In the genomic region with DNA sequence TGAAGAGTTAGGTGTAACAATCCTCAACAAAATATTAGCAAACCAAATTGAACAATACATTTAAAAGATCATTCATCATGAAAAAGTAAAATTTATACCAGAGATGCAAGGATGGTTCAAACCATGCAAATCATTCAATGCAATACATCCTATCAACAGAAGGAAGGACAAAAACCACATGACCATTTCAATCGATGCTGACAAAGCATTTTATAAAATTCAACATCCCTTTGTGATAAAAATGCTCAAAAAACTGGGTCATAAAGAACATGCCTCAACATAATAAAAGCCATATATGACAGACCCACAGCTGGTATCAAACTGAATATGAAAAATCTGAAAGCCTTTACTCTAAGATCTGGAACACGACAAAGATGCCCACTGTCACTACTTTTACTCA, we compare ENCODE assay signal across 21 cellular contexts.
DNase-seq lines count a peak whose midpoint lies in the region; ATAC-seq, FAIRE-seq and TF ChIP-seq lines count a peak whose summit lies in the region.
"Had no signal": no experiment of that assay in that cellular context is flagged by ENCODE, and none has a peak within 500 bp of the region (broad histone marks: within the 10 kb centered on the region; RNA-seq: fewer than 3 reads in every experiment).

No MANE protein-coding gene starts in this region.

- H4K91ac ChIP-seq in IMR-90 (ENCODE audit: insufficient read depth, low read depth, low read length) (no peak overlapping the region), H1 (replicated peaks; ENCODE audit: insufficient read length, low read length) (no peak overlapping the region)

- no peak overlapping the region for H3K4ac ChIP-seq in IMR-90 (ENCODE audit: low read depth, low read length)
- no peak overlapping the region for H3K4ac ChIP-seq in H1 (replicated peaks; ENCODE audit: insufficient read length, low read depth, low read length)

- H3K23me2 ChIP-seq in H1 (ENCODE audit: low read depth, low read length), result no peaks in the 10 kb centered on the region

- H2BK15ac ChIP-seq in IMR-90 (ENCODE audit: low read depth, low read length) (no peak overlapping the region), H1 (ENCODE audit: low read length) (no peak overlapping the region)

- no peak overlapping the region for H2BK12ac ChIP-seq in H1 (ENCODE audit: low read depth, low read length)

- H2BK5ac ChIP-seq in IMR-90 (ENCODE audit: low read depth, low read length, poor library complexity, severe bottlenecking) (no peak overlapping the region), H1 (ENCODE audit: low read depth, low read length) (no peak overlapping the region)

- 9% methylated on average over 2 of the region's 2 CpGs for WGBS in A549 (ENCODE audit: missing lambda C conversion rate)
- 17% methylated on average over 1 of the region's 2 CpGs; no CpG with 5 or more reads in 1 of the 2 experiments for WGBS in IMR-90 (ENCODE audit: extremely low coverage in 2 of 2, insufficient read length in 1 of 2), 2 experiments
- WGBS in H1 (ENCODE audit: extremely low coverage in 1 of 2, insufficient coverage in 1 of 2, insufficient read length in 1 of 2, insufficient replicate concordance in 2 of 2, low coverage in 1 of 2, low lambda C conversion rate in 2 of 2, missing lambda C conversion rate in 1 of 2), 2 experiments, result 92% methylated on average over 2 of the region's 2 CpGs; no CpG with 5 or more reads in 1 of the 2 experiments
- 79 to 80% methylated on average over 2 of the region's 2 CpGs for WGBS in transverse colon (ENCODE audit: low coverage in 1 of 2), 2 donors

- no peak overlapping the region for H2AK9ac ChIP-seq in IMR-90 (replicated peaks; ENCODE audit: low read depth, low read length, poor library complexity)

- H3K18ac ChIP-seq in IMR-90 (ENCODE audit: low read depth, low read length) (no peak overlapping the region), H1 (ENCODE audit: extremely low read depth, low read length) (no peak overlapping the region)

- H3K27me3 Mint-ChIP-seq in immature natural killer cell (ENCODE audit: low read depth in 3 of 3), result peaks cover 0 to 2% (median 2%) of the 10 kb centered on the region in 3 donors
- H3K27me3 Mint-ChIP-seq: B cell; CD4-positive, alpha-beta T cell had no signal

- H3K9me3 ChIP-seq in A549, result no peaks in the 10 kb centered on the region
- peaks cover 6% of the 10 kb centered on the region; the same call in 1 of the 2 replicates for H3K9me3 ChIP-seq in IMR-90 (ENCODE audit: control insufficient read depth, insufficient read depth, low read length)
- H3K9me3 ChIP-seq in H1 (ENCODE audit: insufficient read depth in 2 of 2, low read depth in 1 of 2, low read length in 1 of 2), result no peaks in the 10 kb centered on the region
- H3K9me3 ChIP-seq in transverse colon, result no peaks in the 10 kb centered on the region
- H3K9me3 ChIP-seq: Caco-2 had no signal

- no TSS peak for BruUV-seq in IMR-90 (replicated peaks; lab: Mats Ljungman, UMichigan)

- H2BK20ac ChIP-seq in IMR-90 (ENCODE audit: low read depth, low read length), result no peak overlapping the region
- no peak overlapping the region for H2BK20ac ChIP-seq in H1 (ENCODE audit: low read length)

- no peak overlapping the region for H3K27ac Mint-ChIP-seq in immature natural killer cell
- H3K27ac Mint-ChIP-seq: B cell; CD4-positive, alpha-beta T cell; CD8-positive, alpha-beta T cell had no signal

- no peak for TF ChIP-seq POLR2A in A549 (IDR thresholded peaks at IDR 0.05; ENCODE audit: low read length)
- TF ChIP-seq POLR2A in IMR-90 (IDR thresholded peaks at IDR 0.05; ENCODE audit: low read depth, low read length), result no peak
- TF ChIP-seq POLR2A in H1 (IDR thresholded peaks at IDR 0.05; ENCODE audit: control extremely low read depth in 1 of 2, low read depth in 2 of 2, low read length in 2 of 2), result no peak
- no peak for TF ChIP-seq POLR2A in transverse colon (IDR thresholded peaks at IDR 0.05)

- intact Hi-C loops in IMR-90 (cut with micrococcal nuclease) (no loop called here), transverse colon (cut with DNase I; ENCODE audit: low total_unique reads) (no loop called here)

- no peak overlapping the region for H3K4me3 ChIP-seq in A549
- H3K4me3 ChIP-seq in IMR-90 (ENCODE audit: insufficient read depth, low read depth, low read length), result no peak overlapping the region
- no peak overlapping the region for H3K4me3 ChIP-seq in H1 (ENCODE audit: extremely low read depth in 1 of 4, insufficient read depth in 2 of 4, low read depth in 3 of 4, low read length in 4 of 4)
- H3K4me3 ChIP-seq in transverse colon, result no peak overlapping the region
- H3K4me3 ChIP-seq: BLaER1 treated with 17β-estradiol and CSF1 and Interleukin-3, amounts not matched to agents 10 nM and 100 nM had no signal

- CTCF ChIA-PET in A549 (lab: Yijun Ruan, JAX), result no interaction called here
- CTCF ChIA-PET in IMR-90 (lab: Yijun Ruan, JAX), result no interaction called here
- CTCF ChIA-PET in H1 (lab: Charles Lee; ENCODE audit: partially characterized antibody), result no interaction called here

- H3K56ac ChIP-seq in IMR-90 (ENCODE audit: extremely low read depth, insufficient read depth, low read length), result no peak overlapping the region
- no peak overlapping the region for H3K56ac ChIP-seq in H1 (replicated peaks; ENCODE audit: insufficient read length, low read depth, low read length)

- H3K4me1 Mint-ChIP-seq in immature natural killer cell, result no peaks in the 10 kb centered on the region
- H3K4me1 Mint-ChIP-seq: B cell had no signal

- H3K27me3 ChIP-seq in IMR-90 (ENCODE audit: control insufficient read depth, insufficient read depth, low read length), result no peaks in the 10 kb centered on the region
- no peaks in the 10 kb centered on the region for H3K27me3 ChIP-seq in H1 (replicated peaks in 1 of 4; ENCODE audit: control insufficient read depth in 3 of 4, extremely low read depth in 1 of 4, insufficient read depth in 3 of 4, low read length in 3 of 4)
- H3K27me3 ChIP-seq in transverse colon, result no peaks in the 10 kb centered on the region
- H3K27me3 ChIP-seq: BLaER1 treated with 17β-estradiol and CSF1 and Interleukin-3, amounts not matched to agents 10 nM and 100 nM had no signal

- H3K9me3 Mint-ChIP-seq in immature natural killer cell, result peaks cover 15 to 60% (median 30%) of the 10 kb centered on the region in 6 donors

- H3K14ac ChIP-seq in IMR-90 (replicated peaks; ENCODE audit: low read depth, low read length), result no peak overlapping the region
- H3K14ac ChIP-seq in H1 (ENCODE audit: insufficient read length), result no peak overlapping the region

- no peaks in the 10 kb centered on the region for H3K9me1 ChIP-seq in IMR-90 (ENCODE audit: insufficient read depth, low read length)

- no peak overlapping the region for H2AK5ac ChIP-seq in IMR-90 (ENCODE audit: low read depth, low read length)
- no peak overlapping the region for H2AK5ac ChIP-seq in H1 (ENCODE audit: low read depth, low read length)

- no peaks in the 10 kb centered on the region for H3K36me3 ChIP-seq in IMR-90 (ENCODE audit: control insufficient read depth, insufficient read depth, low read length)
- H3K36me3 ChIP-seq in H1 (ENCODE audit: control insufficient read depth in 2 of 4, insufficient read depth in 4 of 4, low read length in 3 of 4), result no peaks in the 10 kb centered on the region
- no peaks in the 10 kb centered on the region for H3K36me3 ChIP-seq in transverse colon
- H3K36me3 ChIP-seq: BLaER1 treated with 17β-estradiol and CSF1 and Interleukin-3, amounts not matched to agents 10 nM and 100 nM had no signal

- H3K79me2 ChIP-seq in H1 (ENCODE audit: control insufficient read depth in 1 of 2, insufficient read depth in 2 of 2, low read length in 2 of 2), result no peaks in the 10 kb centered on the region

- no peak for TF ChIP-seq EP300 in A549 (IDR thresholded peaks at IDR 0.05)
- no peak for TF ChIP-seq EP300 in H1 (IDR thresholded peaks at IDR 0.05; ENCODE audit: borderline replicate concordance in 1 of 2, low read depth in 2 of 2, low read length in 2 of 2)
- TF ChIP-seq EP300 in transverse colon (IDR thresholded peaks at IDR 0.05; ENCODE audit: low read depth), result no peak

- FAIRE-seq in A549 (lab: Jason Lieb, UNC) (no peak), H1 (lab: Jason Lieb, UNC) (no peak)
- FAIRE-seq: A204.1, D721Med, G401.6, GM12891, GM19239 had no signal

- H3K23ac ChIP-seq in IMR-90 (ENCODE audit: low read depth, low read length), result no peak overlapping the region
- H3K23ac ChIP-seq in H1 (ENCODE audit: insufficient read length), result no peak overlapping the region

- H4K5ac ChIP-seq in IMR-90 (ENCODE audit: low read depth, low read length), result no peak overlapping the region
- no peak overlapping the region for H4K5ac ChIP-seq in H1 (ENCODE audit: insufficient read length, low read depth, low read length)

- H3K36me3 Mint-ChIP-seq in immature natural killer cell, result no peaks in the 10 kb centered on the region
- H3K36me3 Mint-ChIP-seq: CD8-positive, alpha-beta T cell had no signal

- H3K79me1 ChIP-seq in IMR-90 (ENCODE audit: low read depth in 1 of 2, low read length in 2 of 2), result no peaks in the 10 kb centered on the region
- no peaks in the 10 kb centered on the region for H3K79me1 ChIP-seq in H1 (ENCODE audit: low read depth, low read length)

- TF ChIP-seq RAD21 in A549 (conservative IDR thresholded peaks at IDR 0.05 in 1 of 2, IDR thresholded peaks at IDR 0.05 in 1 of 2), result no peak
- TF ChIP-seq RAD21 in IMR-90 (IDR thresholded peaks at IDR 0.05; ENCODE audit: low read length), result no peak
- no peak for TF ChIP-seq RAD21 in H1 (IDR thresholded peaks at IDR 0.05 in 1 of 2, conservative IDR thresholded peaks at IDR 0.05 in 1 of 2; ENCODE audit: low read depth in 2 of 2, low read length in 2 of 2)

- H4K20me1 ChIP-seq in IMR-90 (ENCODE audit: insufficient read depth, low read length), result no peaks in the 10 kb centered on the region
- no peaks in the 10 kb centered on the region for H4K20me1 ChIP-seq in H1 (replicated peaks in 1 of 2; ENCODE audit: control insufficient read depth in 1 of 2, insufficient read depth in 2 of 2, low read length in 2 of 2)
- H4K20me1 ChIP-seq: BLaER1 treated with 17β-estradiol and CSF1 and Interleukin-3, amounts not matched to agents 10 nM and 100 nM had no signal

- H3K4me3 Mint-ChIP-seq in immature natural killer cell, result no peak overlapping the region
- H3K4me3 Mint-ChIP-seq: B cell; CD4-positive, alpha-beta T cell; CD8-positive, alpha-beta T cell had no signal

- H3K27ac ChIP-seq in A549 (no peak overlapping the region), IMR-90 (ENCODE audit: insufficient read depth, low read length) (no peak overlapping the region), H1 (ENCODE audit: low read depth, low read length) (no peak overlapping the region), transverse colon (no peak overlapping the region)
- H3K27ac ChIP-seq: BLaER1 treated with 17β-estradiol and CSF1 and Interleukin-3, amounts not matched to agents 10 nM and 100 nM; C4-2B had no signal

- H3K4me1 ChIP-seq in A549, result no peaks in the 10 kb centered on the region
- H3K4me1 ChIP-seq in IMR-90 (ENCODE audit: control insufficient read depth, insufficient read depth, low read length), result no peaks in the 10 kb centered on the region
- no peaks in the 10 kb centered on the region for H3K4me1 ChIP-seq in H1 (replicated peaks in 1 of 4; ENCODE audit: control insufficient read depth in 3 of 4, insufficient read depth in 4 of 4, low read length in 3 of 4)
- H3K4me1 ChIP-seq in transverse colon, result no peaks in the 10 kb centered on the region
- H3K4me1 ChIP-seq: BLaER1 treated with 17β-estradiol and CSF1 and Interleukin-3, amounts not matched to agents 10 nM and 100 nM; Caco-2 had no signal

- H2BK120ac ChIP-seq in IMR-90 (ENCODE audit: low read depth, low read length) (no peak overlapping the region), H1 (replicated peaks; ENCODE audit: low read depth, low read length) (no peak overlapping the region)

- POLR2A ChIA-PET in A549 (lab: Yijun Ruan, JAX) (no interaction called here), IMR-90 (lab: Charles Lee; ENCODE audit: unreplicated experiment) (no interaction called here), H1 (lab: Charles Lee; ENCODE audit: partially characterized antibody) (no interaction called here)

- TF ChIP-seq CTCF in A549 (IDR thresholded peaks at IDR 0.05), result no peak
- no peak for TF ChIP-seq CTCF in IMR-90 (conservative IDR thresholded peaks at IDR 0.05; ENCODE audit: low read depth, low read length)
- TF ChIP-seq CTCF in H1 (IDR thresholded peaks at IDR 0.05; ENCODE audit: control extremely low read depth in 1 of 3, insufficient read depth in 1 of 3, low read depth in 1 of 3, low read length in 3 of 3), result no peak
- TF ChIP-seq CTCF in transverse colon (IDR thresholded peaks at IDR 0.05), result no peak

- H4K8ac ChIP-seq in IMR-90 (ENCODE audit: low read depth in 2 of 2, low read length in 2 of 2) (no peak overlapping the region), H1 (ENCODE audit: extremely low read depth, insufficient read depth, low read length) (no peak overlapping the region)

- H2AFZ ChIP-seq in IMR-90 (replicated peaks; ENCODE audit: low read length, poor library complexity), result no peak overlapping the region
- H2AFZ ChIP-seq in H1 (ENCODE audit: low read length), result no peak overlapping the region

- H3K9ac ChIP-seq in IMR-90 (ENCODE audit: low read depth, low read length) (no peak overlapping the region), H1 (replicated peaks in 1 of 4; ENCODE audit: extremely low read depth in 1 of 4, low read depth in 3 of 4, low read length in 3 of 4) (no peak overlapping the region)
- H3K9ac ChIP-seq: BLaER1 treated with 17β-estradiol and CSF1 and Interleukin-3, amounts not matched to agents 10 nM and 100 nM had no signal

- DNase-seq in A549 (ENCODE audit: low read depth in 1 of 2, low spot score in 1 of 2) (no peak), IMR-90 (no peak), H1 (ENCODE audit: low read depth in 1 of 2, low spot score in 2 of 2) (no peak), transverse colon (no peak), immature natural killer cell (no peak)
- DNase-seq: 8988T; AML-193; Caco-2; Calu3; CD4-positive, alpha-beta T cell; CD8-positive, alpha-beta T cell; DMS79 treated with DMSO at 0.1 percent for 48 hours; GF-D8 had no signal

- dilution Hi-C loops in IMR-90 (cut with HindIII; ENCODE audit: low sequenced_read_pairs, unreplicated experiment), result no loop called here

- in situ Hi-C loops in IMR-90 (cut with MboI; ENCODE audit: low sequenced_read_pairs), result no loop called here
- in situ Hi-C loops in transverse colon (cut with MboI; ENCODE audit: low pct_ligation_motif_present in 1 of 4, low pct_unique_long_range_greater_than_20kb in 1 of 4, low sequenced_read_pairs in 3 of 4), result no loop called here

- ATAC-seq in A549 (no peak), IMR-90 (ENCODE audit: low read depth) (no peak)
- ATAC-seq: CD8-positive, alpha-beta T cell had no signal

- H3K4me2 ChIP-seq in A549 (no peak overlapping the region), IMR-90 (ENCODE audit: low read depth, low read length) (no peak overlapping the region), H1 (ENCODE audit: insufficient read depth in 1 of 2, low read depth in 2 of 2, low read length in 2 of 2) (no peak overlapping the region)
- H3K4me2 ChIP-seq: BLaER1 treated with 17β-estradiol and CSF1 and Interleukin-3, amounts not matched to agents 10 nM and 100 nM had no signal

Comparison
In these comparisons a context has a peak if more than half of its experiments do, and no peak if none do; other contexts are left out.
1. Of the 18 proteins assayed by ChIP-seq in both H1 and A549: peak only in H1: none; only in A549: none; in both: MAFK; in neither: 17.